Comparison of ENCODE assay signal across 1 cellular context in genomic region chr1:180585994-180586359, GRCh38.
TF ChIP-seq lines count a peak whose summit lies in the region.

No MANE protein-coding gene starts in this region.

TF ChIP-seq in K562, 482 proteins besides CTCF, POLR2A, EP300 and RAD21 (continues in another document):
- TF ChIP-seq THAP12 (CRISPR knock-in tag; IDR thresholded peaks at IDR 0.05) (no peak), EHMT2 (IDR thresholded peaks at IDR 0.05) (no peak), EGR1 (conservative IDR thresholded peaks at IDR 0.05) (no peak), ZNF134 (CRISPR knock-in tag; conservative IDR thresholded peaks at IDR 0.05) (no peak), AFF4 (CRISPR knock-in tag; IDR thresholded peaks at IDR 0.05) (no peak), ZBTB40 (IDR thresholded peaks at IDR 0.05) (no peak), ZBTB40 (CRISPR knock-in tag; IDR thresholded peaks at IDR 0.05) (no peak), PCBP2 (IDR thresholded peaks at IDR 0.05; ENCODE audit: low read depth, low read length, poor library complexity, severe bottlenecking) (no peak), SRF (CRISPR knock-in tag; IDR thresholded peaks at IDR 0.05) (0 out of 4 replicates have a peak, but pooled peaks of 1 of the 2 experiments have one; percentile 58), EZH2 (IDR thresholded peaks at IDR 0.05; ENCODE audit: borderline replicate concordance, low read depth, low read length) (no peak), RBM22 (IDR thresholded peaks at IDR 0.05; ENCODE audit: low read depth, low read length, poor library complexity, severe bottlenecking) (no peak), NCOA6 (IDR thresholded peaks at IDR 0.05) (no peak), TGIF2 (CRISPR knock-in tag; IDR thresholded peaks at IDR 0.05) (no peak), KHSRP (IDR thresholded peaks at IDR 0.05) (no peak), ZNF121 (CRISPR knock-in tag; conservative IDR thresholded peaks at IDR 0.05) (no peak), RERE (CRISPR knock-in tag; IDR thresholded peaks at IDR 0.05; ENCODE audit: borderline replicate concordance) (no peak), KDM2B (CRISPR knock-in tag; IDR thresholded peaks at IDR 0.05) (no peak), ZNF395 (CRISPR knock-in tag; IDR thresholded peaks at IDR 0.05) (peak; percentile 40; the same call in 1 of the 2 replicates), ZBTB11 (CRISPR knock-in tag; IDR thresholded peaks at IDR 0.05) (peak in 1 of 3 experiments; percentile 45; a peak in 1 of 6 replicates), ZNF280B (CRISPR knock-in tag; IDR thresholded peaks at IDR 0.05) (no peak), TCF3 (CRISPR knock-in tag; IDR thresholded peaks at IDR 0.05) (peak; percentile 50; the same call in 1 of the 2 replicates), HNRNPK (IDR thresholded peaks at IDR 0.05; ENCODE audit: low read depth, low read length, poor library complexity, severe bottlenecking) (no peak), NR2C2 (CRISPR knock-in tag; IDR thresholded peaks at IDR 0.05) (no peak), NR2C2 (tag; IDR thresholded peaks at IDR 0.05) (peak; percentile 41; the same call in 1 of the 2 replicates), RCOR1 (IDR thresholded peaks at IDR 0.05; ENCODE audit: borderline replicate concordance in 1 of 2, low read depth in 2 of 2, low read length in 2 of 2) (peak in 1 of 2 experiments; percentile 19; a peak in 2 of 4 replicates)
